18 cellular contexts compared by ENCODE assay signal in the genomic region with DNA sequence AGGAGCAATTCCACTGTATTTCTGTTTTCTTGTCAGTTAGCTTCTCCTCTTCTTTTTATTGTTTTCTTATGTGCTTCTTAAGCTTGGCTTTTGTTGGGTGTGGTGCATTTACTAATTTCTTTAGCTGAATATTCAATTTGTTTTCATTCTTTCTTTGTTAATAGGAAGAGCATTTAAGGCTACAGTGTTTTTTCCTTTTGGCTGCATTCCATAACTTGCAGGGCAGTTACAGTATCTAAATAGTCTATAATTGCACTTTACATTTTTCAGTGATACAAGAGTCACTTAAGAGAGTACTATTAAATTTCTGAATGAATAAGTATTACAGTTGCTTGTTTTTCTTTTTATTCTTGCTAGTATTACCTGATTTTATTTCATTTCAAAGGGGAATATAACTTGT.
DNase-seq lines count a peak whose midpoint lies in the region; ATAC-seq and TF ChIP-seq lines count a peak whose summit lies in the region.
"Had no signal": no experiment of that assay in that cellular context is flagged by ENCODE, and none has a peak within 500 bp of the region (broad histone marks: within the 10 kb centered on the region; RNA-seq: fewer than 3 reads in every experiment).

No MANE protein-coding gene starts in this region.

- no peak overlapping the region for H3K4me3 ChIP-seq in fibroblast of villous mesenchyme (ENCODE audit: low read depth, low read length)
- H3K4me3 ChIP-seq: BLaER1 had no signal

- ATAC-seq in SK-N-SH treated with all-trans-retinoic acid at 6 μM for 48 hours = peak; percentile 61
- no peak for ATAC-seq in activated T-helper 17 cell treated with anti-CD3 and anti-CD28 coated beads, Interleukin-2, amount 50 U/mL, for 72 hours (replicated peaks)
- ATAC-seq: T-cell had no signal

- no peak for TF ChIP-seq CTCF in fibroblast of villous mesenchyme (IDR thresholded peaks at IDR 0.05; ENCODE audit: insufficient read depth, low read depth, low read length)

- no peaks in the 10 kb centered on the region for H3K36me3 Mint-ChIP-seq in activated T-helper 17 cell treated with anti-CD3 and anti-CD28 coated beads, Interleukin-2, amount 50 U/mL, for 72 hours (ENCODE audit: low read depth)
- H3K36me3 Mint-ChIP-seq: CD4-positive, alpha-beta memory T cell; T-cell had no signal

- H3K27ac Mint-ChIP-seq in activated T-helper 17 cell treated with anti-CD3 and anti-CD28 coated beads, Interleukin-2, amount 50 U/mL, for 72 hours = no peak overlapping the region
- H3K27ac Mint-ChIP-seq: CD4-positive, alpha-beta memory T cell; T-cell had no signal

- DNase-seq in NCI-H1436 (lab: John Stamatoyannopoulos, UW) = peak; percentile 2
- DNase-seq in NCI-H1436 treated with DMSO at 0.1 percent for 48 hours (lab: John Stamatoyannopoulos, UW) = no peak
- peak; percentile 25 for DNase-seq in fibroblast of villous mesenchyme (ENCODE audit: low read depth)
- DNase-seq in DMS153 treated with DMSO at 0.1 percent for 48 hours (lab: John Stamatoyannopoulos, UW; ENCODE audit: unreplicated experiment) = no peak
- no peak for DNase-seq in NCI-H510A treated with DMSO at 0.1 percent for 48 hours (lab: John Stamatoyannopoulos, UW)
- DNase-seq in RKO (ENCODE audit: low spot score) = no peak
- DNase-seq: Calu3; CD4-positive, alpha-beta memory T cell; KG1; NCI-H2029; NCI-H2171 treated with DMSO at 0.1 percent for 48 hours; NCI-H446 treated with DMSO at 0.1 percent for 48 hours; NK-92 treated with Interleukin-12 subunit alpha and Interleukin-12 subunit beta, amount 100 ng/mL, for 24 hours; Right ventricle myocardium superior; T-cell had no signal

- no peak overlapping the region for H3K4me3 Mint-ChIP-seq in activated T-helper 17 cell treated with anti-CD3 and anti-CD28 coated beads, Interleukin-2, amount 50 U/mL, for 72 hours
- H3K4me3 Mint-ChIP-seq: CD4-positive, alpha-beta memory T cell; T-cell had no signal

- no peaks in the 10 kb centered on the region for H3K27me3 Mint-ChIP-seq in activated T-helper 17 cell treated with anti-CD3 and anti-CD28 coated beads, Interleukin-2, amount 50 U/mL, for 72 hours
- H3K27me3 Mint-ChIP-seq: CD4-positive, alpha-beta memory T cell; T-cell had no signal

- H3K9me3 Mint-ChIP-seq in activated T-helper 17 cell treated with anti-CD3 and anti-CD28 coated beads, Interleukin-2, amount 50 U/mL, for 72 hours = no peaks in the 10 kb centered on the region

- H3K4me1 Mint-ChIP-seq in activated T-helper 17 cell treated with anti-CD3 and anti-CD28 coated beads, Interleukin-2, amount 50 U/mL, for 72 hours = no peaks in the 10 kb centered on the region
- H3K4me1 Mint-ChIP-seq: CD4-positive, alpha-beta memory T cell; T-cell had no signal

TF ChIP-seq in SK-N-SH treated with all-trans-retinoic acid at 6 μM for 48 hours, 23 proteins besides CTCF, POLR2A, EP300 and RAD21:
- TF ChIP-seq ISL1 (CRISPR knock-in tag; IDR thresholded peaks at IDR 0.05) (peak; percentile 90), ARNTL (CRISPR knock-in tag; IDR thresholded peaks at IDR 0.05; ENCODE audit: borderline replicate concordance, low read depth) (no peak)
TF ChIP-seq in SK-N-SH treated with all-trans-retinoic acid at 6 μM for 48 hours: peak in this region for 1.

Comparison
In these comparisons a context has a peak if more than half of its experiments do, and no peak if none do; other contexts are left out.
1. DNase-seq: peak in NCI-H1436 (single experiment) and fibroblast of villous mesenchyme (single experiment); none in NCI-H1436 treated with DMSO at 0.1 percent for 48 hours (single experiment), DMS153 treated with DMSO at 0.1 percent for 48 hours (single experiment), NCI-H510A treated with DMSO at 0.1 percent for 48 hours (single experiment) and RKO (single experiment).